17 cellular contexts compared by ENCODE assay signal in the genomic region with DNA sequence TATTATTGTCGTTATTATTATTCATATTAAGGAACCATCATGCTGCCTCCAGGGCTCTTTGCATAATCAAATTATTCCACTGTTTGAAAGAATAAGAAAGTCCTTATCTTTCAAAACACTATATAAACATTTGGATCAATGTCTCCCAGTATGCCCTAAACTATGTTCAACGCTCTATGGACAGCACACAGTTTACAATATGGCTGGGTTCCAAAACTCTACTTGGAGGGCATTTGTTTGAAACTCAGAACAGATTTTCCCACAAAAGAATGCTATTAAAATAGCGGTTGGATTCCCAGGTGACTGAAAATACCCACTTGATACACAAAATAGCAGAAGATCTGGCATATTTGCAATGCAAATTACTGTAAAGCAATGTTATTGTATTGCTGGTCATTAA. TPM values are rescaled to one million over a fixed set of nuclear protein-coding genes. Genes with fewer than 3 reads are reported as not detected.
DNase-seq lines count a peak whose midpoint lies in the region; ATAC-seq, FAIRE-seq and TF ChIP-seq lines count a peak whose summit lies in the region.
"Had no signal": no experiment of that assay in that cellular context is flagged by ENCODE, and none has a peak within 500 bp of the region (broad histone marks: within the 10 kb centered on the region; RNA-seq: fewer than 3 reads in every experiment).

No MANE protein-coding gene starts in this region.

- H3K9me3 ChIP-seq in HepG2 (ENCODE audit: low read length) (no peaks in the 10 kb centered on the region), aorta (ENCODE audit: control insufficient read depth, low read length) (peaks cover 3% of the 10 kb centered on the region)
- H3K9me3 ChIP-seq: BE2C had no signal

- H3K9ac ChIP-seq in HepG2 (ENCODE audit: insufficient read depth, low read depth, low read length): no peak overlapping the region

- no peak overlapping the region for H3K4me3 Mint-ChIP-seq in activated CD8-positive, alpha-beta memory T cell treated with anti-CD3 and anti-CD28 coated beads, Interleukin-2, amount 10 ng/mL, durations not matched to agents 7 days and 5 days
- H3K4me3 Mint-ChIP-seq: CD4-positive, alpha-beta memory T cell; HFFc6 had no signal

- TF ChIP-seq CTCF in HepG2 (CRISPR knock-in tag; IDR thresholded peaks at IDR 0.05): no peak

- no peak overlapping the region for H3K4me3 ChIP-seq in HepG2 (replicated peaks in 1 of 3; ENCODE audit: insufficient read depth in 1 of 3, low read depth in 2 of 3, low read length in 3 of 3)
- no peak overlapping the region for H3K4me3 ChIP-seq in aorta (ENCODE audit: low read length in 2 of 2)

- peak overlapping the region; percentile 28; the same call in 1 of the 2 replicates for H3K4me2 ChIP-seq in HepG2 (ENCODE audit: low read depth, low read length)

- no TSS peak for BruUV-seq in HepG2 (replicated peaks; lab: Mats Ljungman, UMichigan)

- no peaks in the 10 kb centered on the region for H3K36me3 Mint-ChIP-seq in activated CD8-positive, alpha-beta memory T cell treated with anti-CD3 and anti-CD28 coated beads, Interleukin-2, amount 10 ng/mL, durations not matched to agents 7 days and 5 days
- H3K36me3 Mint-ChIP-seq: CD4-positive, alpha-beta memory T cell had no signal

- H3K9me3 Mint-ChIP-seq in activated CD8-positive, alpha-beta memory T cell treated with anti-CD3 and anti-CD28 coated beads, Interleukin-2, amount 10 ng/mL, durations not matched to agents 7 days and 5 days (ENCODE audit: low read depth): no peaks in the 10 kb centered on the region
- H3K9me3 Mint-ChIP-seq: HFFc6 had no signal

- no peaks in the 10 kb centered on the region for H4K20me1 ChIP-seq in HepG2 (ENCODE audit: insufficient read depth, low read length)

- intact Hi-C loops in HepG2 (cut with micrococcal nuclease; ENCODE audit: unreplicated experiment) (loop anchor here (1.0 to 2.0 kb wide), 2 partner anchors 105 to 239 kb away; no protein-coding TSS in a partner anchor), aorta (cut with DNase I) (no loop called here)

- 0% methylated on average over 3 of the region's 3 CpGs for WGBS in HepG2 (ENCODE audit: low lambda C conversion rate)
- 37 to 44% methylated on average over 3 of the region's 3 CpGs for WGBS in aorta, 2 donors

- H2AFZ ChIP-seq in HepG2 (ENCODE audit: low read length): no peak overlapping the region

- POLR2A ChIA-PET in HepG2 (lab: Yijun Ruan, JAX): no interaction called here

- TF ChIP-seq RAD21 in HepG2 (CRISPR knock-in tag; IDR thresholded peaks at IDR 0.05): no peak

- H3K27me3 ChIP-seq in HepG2 (ENCODE audit: control insufficient read depth in 1 of 2, insufficient read depth in 2 of 2, low read length in 2 of 2): no peaks in the 10 kb centered on the region
- no peaks in the 10 kb centered on the region for H3K27me3 ChIP-seq in aorta (ENCODE audit: control insufficient read depth in 1 of 2, insufficient read depth in 2 of 2, low read length in 1 of 2)

- DNase-seq in NCI-H748 (lab: John Stamatoyannopoulos, UW; ENCODE audit: unreplicated experiment) (peak; percentile 17), NCI-H748 treated with DMSO at 0.1 percent for 48 hours (lab: John Stamatoyannopoulos, UW) (no peak), NCI-H69 (lab: John Stamatoyannopoulos, UW) (peak; percentile 7), HepG2 (ENCODE audit: low spot score) (peak; percentile 16), aorta (no peak), dedifferentiated amniotic fluid mesenchymal stem cell (ENCODE audit: extremely low spot score) (no peak)
- DNase-seq in activated CD8-positive, alpha-beta memory T cell treated with anti-CD3 and anti-CD28 coated beads, Interleukin-2, amount 10 ng/mL, durations not matched to agents 7 days and 5 days: no peak
- DNase-seq: BE2C; CD4-positive, alpha-beta memory T cell had no signal

- peaks cover 27% of the 10 kb centered on the region for H3K27me3 Mint-ChIP-seq in activated CD8-positive, alpha-beta memory T cell treated with anti-CD3 and anti-CD28 coated beads, Interleukin-2, amount 10 ng/mL, durations not matched to agents 7 days and 5 days

- H3K36me3 ChIP-seq in HepG2 (replicated peaks in 1 of 2; ENCODE audit: control insufficient read depth in 1 of 2, insufficient read depth in 2 of 2, low read length in 2 of 2) (no peaks in the 10 kb centered on the region), aorta (ENCODE audit: control insufficient read depth in 1 of 2, insufficient read depth in 2 of 2, low read length in 1 of 2) (no peaks in the 10 kb centered on the region)
- H3K36me3 ChIP-seq: BE2C had no signal

- peaks cover 37% of the 10 kb centered on the region for H3K4me1 ChIP-seq in HepG2 (ENCODE audit: insufficient read depth, low read length)
- no peaks in the 10 kb centered on the region for H3K4me1 ChIP-seq in aorta (ENCODE audit: control insufficient read depth in 1 of 2, insufficient read depth in 2 of 2, low read length in 2 of 2)
- H3K4me1 ChIP-seq: BE2C had no signal

- no peak for FAIRE-seq in HepG2 (lab: Jason Lieb, UNC)
- FAIRE-seq: A204.1, GM12891 had no signal

- no peak for TF ChIP-seq POLR2A in HepG2 (IDR thresholded peaks at IDR 0.05; ENCODE audit: insufficient read depth in 1 of 2, low read depth in 2 of 2, low read length in 2 of 2)

- H3K4me1 Mint-ChIP-seq in activated CD8-positive, alpha-beta memory T cell treated with anti-CD3 and anti-CD28 coated beads, Interleukin-2, amount 10 ng/mL, durations not matched to agents 7 days and 5 days: no peaks in the 10 kb centered on the region

- in situ Hi-C loops in HepG2 (cut with HindIII; ENCODE audit: extremely low pct_ligation_motif_present, low pct_unique_long_range_greater_than_20kb): no loop called here

- H3K27ac ChIP-seq in HepG2 (ENCODE audit: extremely low read length, insufficient read depth, low read length) (no peak overlapping the region), aorta (ENCODE audit: low read depth in 1 of 2, low read length in 2 of 2) (no peak overlapping the region)
- H3K27ac ChIP-seq: C4-2B had no signal

- no peak overlapping the region for H3K27ac Mint-ChIP-seq in activated CD8-positive, alpha-beta memory T cell treated with anti-CD3 and anti-CD28 coated beads, Interleukin-2, amount 10 ng/mL, durations not matched to agents 7 days and 5 days
- H3K27ac Mint-ChIP-seq: CD4-positive, alpha-beta memory T cell; HFFc6 had no signal

- CTCF ChIA-PET in HepG2 (lab: Yijun Ruan, JAX; ENCODE audit: low intra/inter-chr PET ratio, low total read pairs): interaction anchor here (0.7 kb wide), 1 partner anchor 104 kb away, joined by 3 read pairs; no protein-coding TSS in a partner anchor
- CTCF ChIA-PET in activated CD8-positive, alpha-beta memory T cell treated with anti-CD3 and anti-CD28 coated beads, Interleukin-2, amount 10 ng/mL, durations not matched to agents 7 days and 5 days (lab: Charles Lee): no interaction called here

- peak; percentile 41; the same call in 2 of the 3 replicates for ATAC-seq in HepG2
- no peak for ATAC-seq in aorta (ENCODE audit: low FRiP score)
- ATAC-seq in activated CD8-positive, alpha-beta memory T cell treated with anti-CD3 and anti-CD28 coated beads, Interleukin-2, amount 10 ng/mL, durations not matched to agents 7 days and 5 days: no peak

- TF ChIP-seq EP300 in HepG2 (IDR thresholded peaks at IDR 0.05; ENCODE audit: low read depth in 2 of 2, low read length in 2 of 2): no peak
- TF ChIP-seq EP300 in HepG2 (CRISPR knock-in tag; IDR thresholded peaks at IDR 0.05; ENCODE audit: borderline replicate concordance): no peak

- no peaks in the 10 kb centered on the region for H3K79me2 ChIP-seq in HepG2 (ENCODE audit: insufficient read depth, low read length)

RNA-seq across cellular contexts. Expression of a gene that starts 3.2 kb away (rescaled TPM):
- 0.09 TPM in 1 of 2 replicates, not detected in the other for total RNA-seq in HepG2 (2016; rRNA removed; fragmentation: Illumina TruSeq; extraction: Trizol)
- not detected in 2 replicates for total RNA-seq in HepG2 (2016; cell fraction: cytosol; rRNA removed; fragmentation: Illumina TruSeq; extraction: Trizol; ENCODE audit: low read depth)
- 0.15 TPM in 1 of 2 replicates, not detected in the other for total RNA-seq in HepG2 (2016; cell fraction: insoluble cytoplasmic fraction; rRNA removed; fragmentation: Illumina TruSeq; extraction: Trizol)
- 0.28 TPM in 1 of 2 replicates, not detected in the other for total RNA-seq in HepG2 (2016; cell fraction: membrane; rRNA removed; fragmentation: Illumina TruSeq; extraction: Trizol)
- total RNA-seq in HepG2 (2016; cell fraction: nucleus; rRNA removed; fragmentation: Illumina TruSeq; extraction: Trizol): 0.34 and 0.40 TPM in 2 replicates
- polyA plus RNA-seq in HepG2 (2011; rRNA removed): 0.05 and 0.08 TPM in 2 replicates
- 0.03 and 0.08 TPM in 2 replicates for polyA plus RNA-seq in HepG2 (2011; cell fraction: cytosol; rRNA removed)
- polyA plus RNA-seq in HepG2 (2011; cell fraction: nucleus; rRNA removed): 0.90 and 0.96 TPM in 2 replicates
- 0.19 and 0.42 TPM in 2 replicates for polyA plus RNA-seq in HepG2 (2012)
- polyA plus RNA-seq in HepG2 (2016; cell fraction: cytosol; fragmentation: Illumina TruSeq; extraction: Trizol; ENCODE audit: low read depth): not detected in 2 replicates
- polyA plus RNA-seq in HepG2 (2016; cell fraction: insoluble cytoplasmic fraction; fragmentation: Illumina TruSeq; extraction: Trizol; ENCODE audit: low read depth): not detected in 2 replicates
- not detected in 2 replicates for polyA plus RNA-seq in HepG2 (2016; cell fraction: membrane; fragmentation: Illumina TruSeq; extraction: Trizol; ENCODE audit: low read depth)
- 0.27 TPM in 1 of 2 replicates, not detected in the other for polyA plus RNA-seq in HepG2 (2016; cell fraction: nucleus; fragmentation: Illumina TruSeq; extraction: Trizol; ENCODE audit: insufficient read depth, low read depth)
- polyA minus RNA-seq in HepG2 (2011; rRNA and poly(A)+ RNA removed; ENCODE audit: low replicate concordance): 0.48 TPM in 1 of 2 replicates, not detected in the other
- polyA minus RNA-seq in HepG2 (2011; cell fraction: cytosol; rRNA and poly(A)+ RNA removed): not detected in 2 replicates
- 0.87 and 0.90 TPM in 2 replicates for polyA minus RNA-seq in HepG2 (2011; cell fraction: nucleus; rRNA and poly(A)+ RNA removed)
- total RNA-seq in aorta: not detected
- polyA plus RNA-seq in aorta: not detected
- not detected for total RNA-seq in activated CD8-positive, alpha-beta memory T cell treated with anti-CD3 and anti-CD28 coated beads, Interleukin-2, amount 10 ng/mL, durations not matched to agents 7 days and 5 days
- total RNA-seq: CD4-positive, alpha-beta memory T cell; G401; H1; HFFc6; HT1080 had no signal
- polyA plus RNA-seq: AG04450; CD4-positive, alpha-beta memory T cell; H1 had no signal

RNA-seq across cellular contexts. Expression of a gene that starts 43.1 kb away (rescaled TPM):
- not detected in 2 replicates for total RNA-seq in HepG2 (2016; rRNA removed; fragmentation: Illumina TruSeq; extraction: Trizol)
- total RNA-seq in HepG2 (2016; cell fraction: cytosol; rRNA removed; fragmentation: Illumina TruSeq; extraction: Trizol; ENCODE audit: low read depth): not detected in 2 replicates
- not detected in 2 replicates for total RNA-seq in HepG2 (2016; cell fraction: insoluble cytoplasmic fraction; rRNA removed; fragmentation: Illumina TruSeq; extraction: Trizol)
- not detected in 2 replicates for total RNA-seq in HepG2 (2016; cell fraction: membrane; rRNA removed; fragmentation: Illumina TruSeq; extraction: Trizol)
- not detected in 2 replicates for total RNA-seq in HepG2 (2016; cell fraction: nucleus; rRNA removed; fragmentation: Illumina TruSeq; extraction: Trizol)
- polyA plus RNA-seq in HepG2 (2011; rRNA removed): 0.04 and 0.20 TPM in 2 replicates
- polyA plus RNA-seq in HepG2 (2011; cell fraction: cytosol; rRNA removed): not detected in 2 replicates
- polyA plus RNA-seq in HepG2 (2011; cell fraction: nucleus; rRNA removed): 0.23 TPM in 1 of 2 replicates, not detected in the other
- not detected in 2 replicates for polyA plus RNA-seq in HepG2 (2012)
- not detected in 2 replicates for polyA plus RNA-seq in HepG2 (2016; cell fraction: cytosol; fragmentation: Illumina TruSeq; extraction: Trizol; ENCODE audit: low read depth)
- not detected in 2 replicates for polyA plus RNA-seq in HepG2 (2016; cell fraction: insoluble cytoplasmic fraction; fragmentation: Illumina TruSeq; extraction: Trizol; ENCODE audit: low read depth)
- polyA plus RNA-seq in HepG2 (2016; cell fraction: membrane; fragmentation: Illumina TruSeq; extraction: Trizol; ENCODE audit: low read depth): not detected in 2 replicates
- polyA plus RNA-seq in HepG2 (2016; cell fraction: nucleus; fragmentation: Illumina TruSeq; extraction: Trizol; ENCODE audit: insufficient read depth, low read depth): not detected in 2 replicates
- polyA minus RNA-seq in HepG2 (2011; rRNA and poly(A)+ RNA removed; ENCODE audit: low replicate concordance): not detected in 2 replicates
- not detected in 2 replicates for polyA minus RNA-seq in HepG2 (2011; cell fraction: cytosol; rRNA and poly(A)+ RNA removed)
- polyA minus RNA-seq in HepG2 (2011; cell fraction: nucleus; rRNA and poly(A)+ RNA removed): 0.39 TPM in 1 of 2 replicates, not detected in the other
- under 1 TPM in 1 of 2 donors, not detected in 1; 0.55 TPM for total RNA-seq in aorta
- polyA plus RNA-seq in aorta: under 1 TPM in 1 of 2 donors, not detected in 1; 0.23 TPM
- total RNA-seq in activated CD8-positive, alpha-beta memory T cell treated with anti-CD3 and anti-CD28 coated beads, Interleukin-2, amount 10 ng/mL, durations not matched to agents 7 days and 5 days: not detected
- total RNA-seq: CD4-positive, alpha-beta memory T cell; G401; H1; HFFc6; HT1080 had no signal
- polyA plus RNA-seq: AG04450; CD4-positive, alpha-beta memory T cell; H1 had no signal

Comparison
In these comparisons a context has a peak if more than half of its experiments do, and no peak if none do; other contexts are left out.
1. DNase-seq: peak in NCI-H748 (single experiment), NCI-H69 (single experiment) and HepG2 (single experiment); none in NCI-H748 treated with DMSO at 0.1 percent for 48 hours (single experiment), aorta (0 of 2), dedifferentiated amniotic fluid mesenchymal stem cell (single experiment) and activated CD8-positive, alpha-beta memory T cell treated with anti-CD3 and anti-CD28 coated beads, Interleukin-2, amount 10 ng/mL, durations not matched to agents 7 days and 5 days (single experiment).